In genomic region chr7:104358743-104359142, GRCh38 we compare ENCODE assay signal across 5 cellular contexts.
"Had no signal": no experiment of that assay in that cellular context is flagged by ENCODE, and none has a peak within 500 bp of the region (broad histone marks: within the 10 kb centered on the region; RNA-seq: fewer than 3 reads in every experiment).

No MANE protein-coding gene starts in this region.

- DNase-seq: H9, HCEC 1CT, IMR-90 had no signal

- H3K4me3 ChIP-seq: GM23338, K562 had no signal

- H2AFZ ChIP-seq: GM23338 had no signal

- H3K4me2 ChIP-seq: GM23338 had no signal
